ENCODE assay signal across 27 cellular contexts in genomic region chr14:89176090-89176757, GRCh38.
A peak's percentile ranks its signal among the peaks of the same experiment; 100 is the strongest.
DNase-seq lines count a peak whose midpoint lies in the region; ATAC-seq and TF ChIP-seq lines count a peak whose summit lies in the region.
"Had no signal": no experiment of that assay in that cellular context is flagged by ENCODE, and none has a peak within 500 bp of the region (broad histone marks: within the 10 kb centered on the region; RNA-seq: fewer than 3 reads in every experiment).

No MANE protein-coding gene starts in this region.

- peaks cover 0 to 10% of the 10 kb centered on the region in 2 donors for H3K9me3 ChIP-seq in right atrium auricular region
- H3K9me3 ChIP-seq in thoracic aorta = no peaks in the 10 kb centered on the region
- H3K9me3 ChIP-seq in effector memory CD4-positive, alpha-beta T cell (ENCODE audit: control insufficient read depth, low read length) = no peaks in the 10 kb centered on the region

- intact Hi-C loops in Right ventricle myocardium superior (cut with DNase I) = loop anchor here (10.0 kb wide), 1 partner anchor 239 kb away; the partner anchor contains the start of gene FOXN3

- no peaks in the 10 kb centered on the region for H3K27me3 ChIP-seq in right atrium auricular region
- H3K27me3 ChIP-seq in thoracic aorta (replicated peaks; ENCODE audit: insufficient read depth) = no peaks in the 10 kb centered on the region
- no peaks in the 10 kb centered on the region for H3K27me3 ChIP-seq in effector memory CD4-positive, alpha-beta T cell (replicated peaks; ENCODE audit: control insufficient read depth, insufficient read depth, low read length, poor library complexity, severe bottlenecking)
- H3K27me3 ChIP-seq: BLaER1, gastroesophageal sphincter had no signal

- ATAC-seq in Right ventricle myocardium superior (ENCODE audit: poor library complexity) = peak; percentile 54
- ATAC-seq in left lobe of liver = peak; percentile 47
- ATAC-seq in thoracic aorta (ENCODE audit: insufficient number of reproducible peaks, low FRiP score, low read depth) = no peak
- ATAC-seq: gastroesophageal sphincter had no signal

- TF ChIP-seq CTCF in right atrium auricular region (IDR thresholded peaks at IDR 0.05) = no peak
- no peak for TF ChIP-seq CTCF in thoracic aorta (IDR thresholded peaks at IDR 0.05)

- H3K36me3 ChIP-seq in right atrium auricular region = peaks cover 3% of the 10 kb centered on the region
- H3K36me3 ChIP-seq in thoracic aorta = no peaks in the 10 kb centered on the region
- peaks cover 7% of the 10 kb centered on the region for H3K36me3 ChIP-seq in effector memory CD4-positive, alpha-beta T cell (ENCODE audit: control insufficient read depth, insufficient read depth, low read length)
- H3K36me3 ChIP-seq: WERI-Rb-1 had no signal

- DNase-seq in Right ventricle myocardium superior (no peak), right atrium auricular region (ENCODE audit: low spot score) (no peak), NCI-H69 (lab: John Stamatoyannopoulos, UW) (peak; percentile 70), left lobe of liver (ENCODE audit: low spot score) (no peak), thoracic aorta (ENCODE audit: low spot score) (no peak), islet precursor cell (no peak), GM19238 (ENCODE audit: insufficient read length, low spot score) (no peak)
- no peak for DNase-seq in effector memory CD4-positive, alpha-beta T cell
- DNase-seq: activated CD4-positive, alpha-beta T cell treated with anti-CD3 and anti-CD28 coated beads, Interleukin-2, amount 10 ng/mL, durations not matched to agents 24 days and 14 days; activated gamma-delta T cell treated with Interleukin-2 at 50 U/mL for 16 hours; activated T-cell treated with anti-CD3 and anti-CD28 coated beads, Interleukin-2, amount 50 U/mL, for 1 hour; COR-L47; GOT3; HFFc6; hypothalamus; NCI-H1048; NCI-H2029 treated with DMSO at 0.1 percent for 48 hours; NCI-H446; NK-92 treated with Interleukin-12 subunit alpha and Interleukin-12 subunit beta, amount 100 ng/mL, for 24 hours; PC-9; SHP77 treated with DMSO at 0.1 percent for 48 hours; stimulated activated CD4-positive, alpha-beta T cell treated with anti-CD3 and anti-CD28 coated beads, Interleukin-2, amount 100 ng/mL, for 24 hours; WERI-Rb-1 had no signal

- H3K4me1 ChIP-seq in right atrium auricular region (peaks cover 0 to 31% of the 10 kb centered on the region in 2 donors), thoracic aorta (ENCODE audit: control insufficient read depth in 1 of 2, low read depth in 2 of 2) (peaks cover 31 to 61% of the 10 kb centered on the region in 2 donors)
- no peaks in the 10 kb centered on the region for H3K4me1 ChIP-seq in effector memory CD4-positive, alpha-beta T cell (ENCODE audit: control insufficient read depth, insufficient read depth, low read length, poor library complexity, severe bottlenecking)

- H3K27ac ChIP-seq in right atrium auricular region = no peak overlapping the region
- peak overlapping the region; percentile 58 to 85 for H3K27ac ChIP-seq in thoracic aorta
- no peak overlapping the region for H3K27ac ChIP-seq in effector memory CD4-positive, alpha-beta T cell (ENCODE audit: insufficient read depth, low read length, poor library complexity, severe bottlenecking)
- H3K27ac ChIP-seq: BLaER1, gastroesophageal sphincter, parathyroid adenoma, PC-9, WERI-Rb-1 had no signal

- H3K4me3 ChIP-seq in right atrium auricular region = no peak overlapping the region
- H3K4me3 ChIP-seq in thoracic aorta = no peak overlapping the region
- no peak overlapping the region for H3K4me3 ChIP-seq in effector memory CD4-positive, alpha-beta T cell (ENCODE audit: insufficient read depth, low read depth, low read length, poor library complexity, severe bottlenecking)
- H3K4me3 ChIP-seq: BLaER1, gastroesophageal sphincter, lung, PC-9 had no signal

Comparison
In these comparisons a context has a peak if more than half of its experiments do, and no peak if none do; other contexts are left out.
1. H3K27ac ChIP-seq: peak in thoracic aorta (2 of 2); none in right atrium auricular region (0 of 2) and effector memory CD4-positive, alpha-beta T cell (single experiment).